In genomic region chr1:110390096-110390495, GRCh38 we compare ENCODE assay signal across 10 cellular contexts. TPM values are rescaled to one million over a fixed set of nuclear protein-coding genes. Genes with fewer than 3 reads are reported as not detected.
DNase-seq lines count a peak whose midpoint lies in the region; ATAC-seq lines count a peak whose summit lies in the region.
"Had no signal": no experiment of that assay in that cellular context is flagged by ENCODE, and none has a peak within 500 bp of the region (broad histone marks: within the 10 kb centered on the region; RNA-seq: fewer than 3 reads in every experiment).

No MANE protein-coding gene starts in this region.

- H3K27me3 Mint-ChIP-seq in activated T-helper 1 cell treated with anti-CD3 and anti-CD28 coated beads, Interleukin-12 subunit alpha, Interleukin-12 subunit beta, Interleukin-2, Interleukin-4 antibody, amounts not matched to agents 30 ng/mL and 10 ng/mL and 1 ng/mL, durations not matched to agents 14 hours and 24 hours and 36 hours (ENCODE audit: insufficient read depth), result no peaks in the 10 kb centered on the region
- no peaks in the 10 kb centered on the region for H3K27me3 Mint-ChIP-seq in T-helper 2 cell treated with Interferon-gamma antibody and Interleukin-4, amounts not matched to agents 5 μg/mL and 100 μg/mL, for 36 hours (ENCODE audit: low read depth)

- intact Hi-C loops in left ventricle myocardium superior (cut with micrococcal nuclease), result no loop called here
- intact Hi-C loops in sciatic nerve (cut with DNase I), result loop anchor here (5.0 kb wide), 1 partner anchor 53 kb away; the partner anchor contains the start of gene RBM15
- intact Hi-C loops in activated T-helper 1 cell treated with anti-CD3 and anti-CD28 coated beads, Interleukin-12 subunit alpha, Interleukin-12 subunit beta, Interleukin-2, Interleukin-4 antibody, amounts not matched to agents 30 ng/mL and 10 ng/mL and 1 ng/mL, durations not matched to agents 14 hours and 24 hours and 36 hours (cut with micrococcal nuclease), result no loop called here

- H3K9me3 Mint-ChIP-seq in activated T-helper 1 cell treated with anti-CD3 and anti-CD28 coated beads, Interleukin-12 subunit alpha, Interleukin-12 subunit beta, Interleukin-2, Interleukin-4 antibody, amounts not matched to agents 30 ng/mL and 10 ng/mL and 1 ng/mL, durations not matched to agents 14 hours and 24 hours and 36 hours, result no peaks in the 10 kb centered on the region
- H3K9me3 Mint-ChIP-seq in T-helper 2 cell treated with Interferon-gamma antibody and Interleukin-4, amounts not matched to agents 5 μg/mL and 100 μg/mL, for 36 hours, result no peaks in the 10 kb centered on the region

- H3K4me1 Mint-ChIP-seq in activated T-helper 1 cell treated with anti-CD3 and anti-CD28 coated beads, Interleukin-12 subunit alpha, Interleukin-12 subunit beta, Interleukin-2, Interleukin-4 antibody, amounts not matched to agents 30 ng/mL and 10 ng/mL and 1 ng/mL, durations not matched to agents 14 hours and 24 hours and 36 hours (ENCODE audit: low read depth), result peaks cover 6% of the 10 kb centered on the region
- peaks cover 4% of the 10 kb centered on the region for H3K4me1 Mint-ChIP-seq in T-helper 2 cell treated with Interferon-gamma antibody and Interleukin-4, amounts not matched to agents 5 μg/mL and 100 μg/mL, for 36 hours (ENCODE audit: low read depth)

- H3K27ac Mint-ChIP-seq in activated T-helper 1 cell treated with anti-CD3 and anti-CD28 coated beads, Interleukin-12 subunit alpha, Interleukin-12 subunit beta, Interleukin-2, Interleukin-4 antibody, amounts not matched to agents 30 ng/mL and 10 ng/mL and 1 ng/mL, durations not matched to agents 14 hours and 24 hours and 36 hours, result no peak overlapping the region
- H3K27ac Mint-ChIP-seq in T-helper 2 cell treated with Interferon-gamma antibody and Interleukin-4, amounts not matched to agents 5 μg/mL and 100 μg/mL, for 36 hours, result no peak overlapping the region

- H3K36me3 Mint-ChIP-seq in activated T-helper 1 cell treated with anti-CD3 and anti-CD28 coated beads, Interleukin-12 subunit alpha, Interleukin-12 subunit beta, Interleukin-2, Interleukin-4 antibody, amounts not matched to agents 30 ng/mL and 10 ng/mL and 1 ng/mL, durations not matched to agents 14 hours and 24 hours and 36 hours (ENCODE audit: low read depth), result peaks cover 20% of the 10 kb centered on the region
- peaks cover 16% of the 10 kb centered on the region for H3K36me3 Mint-ChIP-seq in T-helper 2 cell treated with Interferon-gamma antibody and Interleukin-4, amounts not matched to agents 5 μg/mL and 100 μg/mL, for 36 hours (ENCODE audit: low read depth)

- peak; percentile 20 for DNase-seq in DMS 273 treated with DMSO at 0.1 percent for 48 hours (lab: John Stamatoyannopoulos, UW)
- peak; percentile 73 for DNase-seq in amniotic stem cell (lab: John Stamatoyannopoulos, UW)
- peak; percentile 36 for DNase-seq in left ventricle myocardium superior
- peak; percentile 64 for DNase-seq in sciatic nerve (ENCODE audit: low spot score)
- DNase-seq in NCI-H2107 treated with DMSO at 0.1 percent for 48 hours (lab: John Stamatoyannopoulos, UW; ENCODE audit: unreplicated experiment), result no peak
- DNase-seq in activated T-helper 1 cell treated with anti-CD3 and anti-CD28 coated beads, Interleukin-12 subunit alpha, Interleukin-12 subunit beta, Interleukin-2, Interleukin-4 antibody, amounts not matched to agents 30 ng/mL and 10 ng/mL and 1 ng/mL, durations not matched to agents 14 hours and 24 hours and 36 hours (ENCODE audit: low spot score), result no peak
- no peak for DNase-seq in T-helper 2 cell treated with Interferon-gamma antibody and Interleukin-4, amounts not matched to agents 5 μg/mL and 100 μg/mL, for 36 hours (ENCODE audit: low spot score)
- DNase-seq in occipital lobe (lab: John Stamatoyannopoulos, UW), result no peak
- DNase-seq: effector CD4-positive, alpha-beta T cell; stimulated activated CD4-positive, alpha-beta T cell treated with anti-CD3 and anti-CD28 coated beads, Interleukin-15, amount 100 ng/mL, for 24 hours had no signal

- ATAC-seq in left ventricle myocardium superior (peak; percentile 87), sciatic nerve (peak; percentile 96)

- H3K4me3 Mint-ChIP-seq in activated T-helper 1 cell treated with anti-CD3 and anti-CD28 coated beads, Interleukin-12 subunit alpha, Interleukin-12 subunit beta, Interleukin-2, Interleukin-4 antibody, amounts not matched to agents 30 ng/mL and 10 ng/mL and 1 ng/mL, durations not matched to agents 14 hours and 24 hours and 36 hours, result no peak overlapping the region
- H3K4me3 Mint-ChIP-seq in T-helper 2 cell treated with Interferon-gamma antibody and Interleukin-4, amounts not matched to agents 5 μg/mL and 100 μg/mL, for 36 hours, result no peak overlapping the region

RNA-seq across cellular contexts. Expression of gene SLC16A4, which starts 0.7 kb away (rescaled TPM):
- total RNA-seq in left ventricle myocardium superior, result 2.1 TPM
- 20.5 TPM for total RNA-seq in sciatic nerve
- total RNA-seq in activated T-helper 1 cell treated with anti-CD3 and anti-CD28 coated beads, Interleukin-12 subunit alpha, Interleukin-12 subunit beta, Interleukin-2, Interleukin-4 antibody, amounts not matched to agents 30 ng/mL and 10 ng/mL and 1 ng/mL, durations not matched to agents 14 hours and 24 hours and 36 hours, result 0.16 and 0.39 TPM in 2 replicates
- 5.8 TPM for total RNA-seq in occipital lobe

RNA-seq across cellular contexts. Expression of gene LAMTOR5, which starts 17.4 kb away (rescaled TPM):
- total RNA-seq in left ventricle myocardium superior (265 TPM), sciatic nerve (91.4 TPM), occipital lobe (37.7 TPM)
- total RNA-seq in activated T-helper 1 cell treated with anti-CD3 and anti-CD28 coated beads, Interleukin-12 subunit alpha, Interleukin-12 subunit beta, Interleukin-2, Interleukin-4 antibody, amounts not matched to agents 30 ng/mL and 10 ng/mL and 1 ng/mL, durations not matched to agents 14 hours and 24 hours and 36 hours, result 163 and 184 TPM in 2 replicates

RNA-seq across cellular contexts. Expression of gene RBM15, which starts 50.9 kb away (rescaled TPM):
- total RNA-seq in left ventricle myocardium superior (14.1 TPM), sciatic nerve (23.4 TPM), occipital lobe (47.1 TPM)
- total RNA-seq in activated T-helper 1 cell treated with anti-CD3 and anti-CD28 coated beads, Interleukin-12 subunit alpha, Interleukin-12 subunit beta, Interleukin-2, Interleukin-4 antibody, amounts not matched to agents 30 ng/mL and 10 ng/mL and 1 ng/mL, durations not matched to agents 14 hours and 24 hours and 36 hours, result 58.5 and 59.0 TPM in 2 replicates

Comparison
In these comparisons a context has a peak if more than half of its experiments do, and no peak if none do; other contexts are left out.
1. DNase-seq: peak in DMS 273 treated with DMSO at 0.1 percent for 48 hours (single experiment), amniotic stem cell (single experiment), left ventricle myocardium superior (single experiment) and sciatic nerve (single experiment); none in NCI-H2107 treated with DMSO at 0.1 percent for 48 hours (single experiment), activated T-helper 1 cell treated with anti-CD3 and anti-CD28 coated beads, Interleukin-12 subunit alpha, Interleukin-12 subunit beta, Interleukin-2, Interleukin-4 antibody, amounts not matched to agents 30 ng/mL and 10 ng/mL and 1 ng/mL, durations not matched to agents 14 hours and 24 hours and 36 hours (single experiment), T-helper 2 cell treated with Interferon-gamma antibody and Interleukin-4, amounts not matched to agents 5 μg/mL and 100 μg/mL, for 36 hours (single experiment) and occipital lobe (single experiment).